14 cellular contexts compared by ENCODE assay signal in genomic region chr3:73148207-73148606, GRCh38.
"Had no signal": no experiment of that assay in that cellular context is flagged by ENCODE, and none has a peak within 500 bp of the region (broad histone marks: within the 10 kb centered on the region; RNA-seq: fewer than 3 reads in every experiment).

No MANE protein-coding gene starts in this region.

- H3K9me3 ChIP-seq: gastrocnemius medialis, lower lobe of right lung, thyroid gland had no signal

- H3K27ac ChIP-seq: brain microvascular endothelial cell, gastrocnemius medialis, lower lobe of right lung, thyroid gland had no signal

- H3K4me3 ChIP-seq: gastrocnemius medialis, lower lobe of right lung, thyroid gland had no signal

- H3K4me1 ChIP-seq: thyroid gland had no signal

- DNase-seq: activated CD4-positive, alpha-beta T cell treated with anti-CD3 and anti-CD28 coated beads, Interleukin-2, amount 50 U/mL, for 4 hours; activated effector memory CD4-positive, alpha-beta T cell treated with Interleukin-2 at 50 U/mL for 16 hours; activated T-cell treated with anti-CD3 and anti-CD28 coated beads, Interleukin-2, amount 50 U/mL, for 1 hour; brain microvascular endothelial cell; cerebellar nuclear complex; gastrocnemius medialis; hippocampal formation; lower lobe of right lung; natural killer cell; occipital lobe; stimulated activated CD4-positive, alpha-beta T cell treated with anti-CD3 and anti-CD28 coated beads, Interleukin-4, amount 100 ng/mL, for 4 hours; T-helper 2 cell; thyroid gland had no signal

- H3K36me3 ChIP-seq: brain microvascular endothelial cell, gastrocnemius medialis, lower lobe of right lung, thyroid gland had no signal

- H3K27me3 ChIP-seq: brain microvascular endothelial cell, gastrocnemius medialis, thyroid gland had no signal

- ATAC-seq: activated CD4-positive, CD25-positive, alpha-beta regulatory T cell treated with anti-CD3 and anti-CD28 coated beads, Interleukin-2, amount 50 U/mL, for 24 hours; gastrocnemius medialis; natural killer cell had no signal
